Comparison of ENCODE assay signal across 7 cellular contexts in genomic region chr11:122748968-122749687, GRCh38.
A peak's percentile ranks its signal among the peaks of the same experiment; 100 is the strongest.
DNase-seq lines count a peak whose midpoint lies in the region; ATAC-seq and TF ChIP-seq lines count a peak whose summit lies in the region.

No MANE protein-coding gene starts in this region.

- H3K4me1 ChIP-seq in OCI-LY3 (ENCODE audit: low read length) (peaks cover 57% of the 10 kb centered on the region), left lung (peaks cover 24 to 60% of the 10 kb centered on the region in 2 donors)

- H3K27me3 ChIP-seq in OCI-LY3 (ENCODE audit: low read depth, low read length), result peaks cover 12% of the 10 kb centered on the region
- no peaks in the 10 kb centered on the region for H3K27me3 ChIP-seq in left lung

- H3K27ac Mint-ChIP-seq in activated naive CD8-positive, alpha-beta T cell treated with anti-CD3 and anti-CD28 coated beads for 36 hours, result no peak overlapping the region
- H3K27ac Mint-ChIP-seq in stimulated activated naive CD8-positive, alpha-beta T cell treated with anti-CD3 and anti-CD28 coated beads, Interleukin-15, amount 100 ng/mL, for 72 hours, result no peak overlapping the region

- peaks cover 13% of the 10 kb centered on the region for H3K36me3 Mint-ChIP-seq in activated naive CD8-positive, alpha-beta T cell treated with anti-CD3 and anti-CD28 coated beads for 36 hours

- H3K79me2 ChIP-seq in OCI-LY3 (ENCODE audit: low read length), result no peaks in the 10 kb centered on the region

- no peak overlapping the region for H2AFZ ChIP-seq in OCI-LY3 (ENCODE audit: low read depth, low read length)

- no peak overlapping the region for H3K4me3 Mint-ChIP-seq in activated naive CD8-positive, alpha-beta T cell treated with anti-CD3 and anti-CD28 coated beads for 36 hours
- H3K4me3 Mint-ChIP-seq in stimulated activated naive CD8-positive, alpha-beta T cell treated with anti-CD3 and anti-CD28 coated beads, Interleukin-15, amount 100 ng/mL, for 72 hours, result no peak overlapping the region

- H3K27ac ChIP-seq in OCI-LY3 (ENCODE audit: low read length), result no peak overlapping the region
- peak overlapping the region in 1 of 2 donors; percentile 65 for H3K27ac ChIP-seq in left lung

- peak; percentile 86 for ATAC-seq in GM18867 (IDR thresholded peaks at IDR 0.05; ENCODE audit: unreplicated experiment)
- ATAC-seq in HG02938 (IDR thresholded peaks at IDR 0.05; ENCODE audit: unreplicated experiment), result peak; percentile 81
- ATAC-seq in left lung, result peak; percentile 86
- ATAC-seq in stimulated activated naive CD8-positive, alpha-beta T cell treated with anti-CD3 and anti-CD28 coated beads, Interleukin-15, amount 100 ng/mL, for 72 hours, result peak; percentile 85

- no peak overlapping the region for H3K9ac ChIP-seq in OCI-LY3 (ENCODE audit: low read length)

- no peaks in the 10 kb centered on the region for H4K20me1 ChIP-seq in OCI-LY3 (ENCODE audit: insufficient read depth, low read length)

- H3K4me1 Mint-ChIP-seq in activated naive CD8-positive, alpha-beta T cell treated with anti-CD3 and anti-CD28 coated beads for 36 hours, result peaks cover 42% of the 10 kb centered on the region
- H3K4me1 Mint-ChIP-seq in stimulated activated naive CD8-positive, alpha-beta T cell treated with anti-CD3 and anti-CD28 coated beads, Interleukin-15, amount 100 ng/mL, for 72 hours, result peaks cover 50% of the 10 kb centered on the region

- intact Hi-C loops in left lung (cut with DNase I), result no loop called here

- no peaks in the 10 kb centered on the region for H3K27me3 Mint-ChIP-seq in activated naive CD8-positive, alpha-beta T cell treated with anti-CD3 and anti-CD28 coated beads for 36 hours
- H3K27me3 Mint-ChIP-seq in stimulated activated naive CD8-positive, alpha-beta T cell treated with anti-CD3 and anti-CD28 coated beads, Interleukin-15, amount 100 ng/mL, for 72 hours, result peaks cover 11% of the 10 kb centered on the region

- H3K4me3 ChIP-seq in OCI-LY3 (ENCODE audit: low read length) (peak overlapping the region; percentile 1; the same call in 1 of the 2 replicates), left lung (no peak overlapping the region)

- DNase-seq in activated naive CD8-positive, alpha-beta T cell treated with anti-CD3 and anti-CD28 coated beads for 36 hours, result peak; percentile 57
- DNase-seq in left lung, result peak in 1 of 2 donors; percentile 62
- peak; percentile 49 to 73 for DNase-seq in stimulated activated naive CD8-positive, alpha-beta T cell treated with anti-CD3 and anti-CD28 coated beads, Interleukin-15, amount 100 ng/mL, for 72 hours
- DNase-seq in DMS53 (lab: John Stamatoyannopoulos, UW), result no peak

- peak overlapping the region; percentile 57 for H3K4me2 ChIP-seq in OCI-LY3 (ENCODE audit: low read length)

- H3K36me3 ChIP-seq in OCI-LY3 (replicated peaks; ENCODE audit: low read depth, low read length) (no peaks in the 10 kb centered on the region), left lung (no peaks in the 10 kb centered on the region)

- H3K9me3 ChIP-seq in OCI-LY3 (ENCODE audit: insufficient read depth, low read length) (no peaks in the 10 kb centered on the region), left lung (no peaks in the 10 kb centered on the region)

- TF ChIP-seq CTCF in OCI-LY3 (IDR thresholded peaks at IDR 0.05; ENCODE audit: low read depth, low read length) (no peak), left lung (IDR thresholded peaks at IDR 0.05) (no peak)

- H3K9me3 Mint-ChIP-seq in activated naive CD8-positive, alpha-beta T cell treated with anti-CD3 and anti-CD28 coated beads for 36 hours, result no peaks in the 10 kb centered on the region
- H3K9me3 Mint-ChIP-seq in stimulated activated naive CD8-positive, alpha-beta T cell treated with anti-CD3 and anti-CD28 coated beads, Interleukin-15, amount 100 ng/mL, for 72 hours, result no peaks in the 10 kb centered on the region
